ENCODE assay signal across 9 cellular contexts in the genomic region with DNA sequence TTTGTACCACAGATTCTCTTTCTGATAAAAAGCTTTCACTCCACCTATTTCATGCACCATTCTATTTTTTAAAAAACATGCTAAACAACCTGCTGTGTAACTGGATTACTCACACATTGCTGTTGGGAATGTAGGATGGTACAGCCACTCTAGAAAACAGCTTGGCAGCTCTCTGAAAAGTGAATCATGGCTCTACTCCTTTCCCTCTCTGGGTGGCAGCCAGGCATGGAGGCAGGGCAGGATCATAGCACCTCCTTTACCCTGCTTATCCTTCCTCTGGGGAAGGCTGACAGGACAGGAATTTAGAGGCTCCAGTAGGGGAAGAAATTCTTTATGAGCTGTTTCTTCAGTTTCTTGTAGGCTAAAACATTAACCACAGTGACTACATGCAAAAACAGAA. TPM values are rescaled to one million over a fixed set of nuclear protein-coding genes. Genes with fewer than 3 reads are reported as not detected.
DNase-seq lines count a peak whose midpoint lies in the region; ATAC-seq and TF ChIP-seq lines count a peak whose summit lies in the region.
"Had no signal": no experiment of that assay in that cellular context is flagged by ENCODE, and none has a peak within 500 bp of the region (broad histone marks: within the 10 kb centered on the region; RNA-seq: fewer than 3 reads in every experiment).

No MANE protein-coding gene starts in this region.

- intact Hi-C loops in activated CD4-positive, alpha-beta T cell treated with anti-CD3 and anti-CD28 coated beads for 36 hours (cut with DNase I, micrococcal nuclease), result loop anchor here in 1 of 2 experiments (10.0 kb wide), 1 partner anchor 250 kb away; the partner anchor contains the start of gene STX7
- intact Hi-C loops in left cardiac atrium (cut with DNase I) (loop anchor here in 1 of 2 donors (10.0 kb wide), 2 partner anchors 90 to 230 kb away; partner anchors contain the start of gene TAAR9), psoas muscle (cut with DNase I) (loop anchor here in 1 of 2 donors (10.0 kb wide), 1 partner anchor 90 kb away; no protein-coding TSS in a partner anchor)

- peak; percentile 14 for ATAC-seq in activated CD4-positive, alpha-beta T cell treated with anti-CD3 and anti-CD28 coated beads for 36 hours
- ATAC-seq in left cardiac atrium (peak; percentile 89 to 99), psoas muscle (peak; percentile 56 to 80 (median 72)), GM19351 (IDR thresholded peaks at IDR 0.05; ENCODE audit: unreplicated experiment) (no peak)

- peak; percentile 13 for DNase-seq in activated CD4-positive, alpha-beta T cell treated with anti-CD3 and anti-CD28 coated beads for 36 hours
- DNase-seq in activated CD4-positive, alpha-beta T cell treated with anti-CD3 and anti-CD28 coated beads, Interleukin-2, amount 50 U/mL, for 4 hours, result no peak
- DNase-seq in SK-MEL-5 (ENCODE audit: low read depth, low spot score) (peak; percentile 6), left cardiac atrium (peak; percentile 55), psoas muscle (peak in 1 of 2 donors; percentile 33), SHP77 treated with DMSO at 0.1 percent for 48 hours (lab: John Stamatoyannopoulos, UW) (no peak), GM10266 (ENCODE audit: extremely low spot score) (no peak)

- H3K27ac Mint-ChIP-seq in activated CD4-positive, alpha-beta T cell treated with anti-CD3 and anti-CD28 coated beads for 36 hours, result peak overlapping the region; percentile 70

- H3K27me3 Mint-ChIP-seq in activated CD4-positive, alpha-beta T cell treated with anti-CD3 and anti-CD28 coated beads for 36 hours, result no peaks in the 10 kb centered on the region

- in situ Hi-C loops in SK-MEL-5 (cut with HindIII; ENCODE audit: low pct_unique_long_range_greater_than_20kb, low sequenced_read_pairs), result no loop called here

- no peaks in the 10 kb centered on the region for H3K9me3 Mint-ChIP-seq in activated CD4-positive, alpha-beta T cell treated with anti-CD3 and anti-CD28 coated beads for 36 hours (ENCODE audit: low read depth)

- H3K36me3 Mint-ChIP-seq in activated CD4-positive, alpha-beta T cell treated with anti-CD3 and anti-CD28 coated beads for 36 hours (ENCODE audit: low read depth), result peaks cover 7% of the 10 kb centered on the region

- peaks cover 0 to 7% of the 10 kb centered on the region in 2 donors for H3K36me3 ChIP-seq in psoas muscle (ENCODE audit: insufficient read depth in 1 of 2, low read depth in 1 of 2)
- H3K36me3 ChIP-seq: BLaER1 had no signal

- CTCF ChIA-PET in activated CD4-positive, alpha-beta T cell treated with anti-CD3 and anti-CD28 coated beads for 36 hours (lab: Charles Lee), result interaction anchor here (0.9 to 4.1 kb wide), 12 partner anchors 9 to 484 kb away, joined by 3 to 43 read pairs (median 3); partner anchors contain the start of gene SLC18B1

- POLR2A ChIA-PET in activated CD4-positive, alpha-beta T cell treated with anti-CD3 and anti-CD28 coated beads for 36 hours (lab: Charles Lee), result interaction anchor here (0.8 to 1.6 kb wide), 4 partner anchors 48 to 55 kb away, joined by 3 to 6 read pairs (median 4); partner anchors contain the start of gene RPS12

- no peak overlapping the region for H3K4me3 ChIP-seq in psoas muscle
- H3K4me3 ChIP-seq: BLaER1 had no signal

- H3K4me1 ChIP-seq in psoas muscle, result no peaks in the 10 kb centered on the region

- H3K9me3 ChIP-seq in psoas muscle, result no peaks in the 10 kb centered on the region
- H3K9me3 ChIP-seq: BLaER1 had no signal

- H3K27ac ChIP-seq in psoas muscle, result no peak overlapping the region
- H3K27ac ChIP-seq: BLaER1 had no signal

- peaks cover 44% of the 10 kb centered on the region for H3K4me1 Mint-ChIP-seq in activated CD4-positive, alpha-beta T cell treated with anti-CD3 and anti-CD28 coated beads for 36 hours

- no peaks in the 10 kb centered on the region for H3K27me3 ChIP-seq in psoas muscle (ENCODE audit: insufficient read depth in 3 of 3, low read length in 2 of 3)
- H3K27me3 ChIP-seq: BLaER1 had no signal

- TF ChIP-seq CTCF in psoas muscle (IDR thresholded peaks at IDR 0.05) (no peak), GM10266 (IDR thresholded peaks at IDR 0.05; ENCODE audit: control insufficient read depth, insufficient read depth, low read depth, missing control alignments) (no peak)

- H3K4me3 Mint-ChIP-seq in activated CD4-positive, alpha-beta T cell treated with anti-CD3 and anti-CD28 coated beads for 36 hours, result peak overlapping the region; percentile 20

RNA-seq across cellular contexts. Expression of gene VNN2, which starts 6.7 kb away (rescaled TPM):
- 1 to 10 TPM; 6.0 to 8.5 TPM for total RNA-seq in activated CD4-positive, alpha-beta T cell treated with anti-CD3 and anti-CD28 coated beads for 36 hours
- total RNA-seq in SK-MEL-5 (2014; rRNA removed; shearing (Covaris generic)), result 0.08 and 0.34 TPM in 2 replicates
- 0.49 and 0.75 TPM in 2 replicates for polyA plus RNA-seq in SK-MEL-5 (2015; cell fraction: cytosol; rRNA removed)
- polyA plus RNA-seq in SK-MEL-5 (2015; cell fraction: nucleus; rRNA removed), result 0.60 and 2.1 TPM in 2 replicates
- 1 to 10 TPM; 3.8 to 4.1 TPM for total RNA-seq in left cardiac atrium
- 1 to 10 TPM in 2 of 4 donors, under 1 TPM in 2; 0.88 to 1.8 (median 1.0) TPM for total RNA-seq in psoas muscle
- under 1 TPM in 2 of 3 donors, not detected in 1; 0.22 to 0.38 TPM for polyA plus RNA-seq in psoas muscle

RNA-seq across cellular contexts. Expression of gene SLC18B1, which starts 34.1 kb away (rescaled TPM):
- 1 to 10 TPM; 3.4 to 6.6 TPM for total RNA-seq in activated CD4-positive, alpha-beta T cell treated with anti-CD3 and anti-CD28 coated beads for 36 hours
- total RNA-seq in SK-MEL-5 (2014; rRNA removed; shearing (Covaris generic)), result 47.2 and 54.8 TPM in 2 replicates
- polyA plus RNA-seq in SK-MEL-5 (2015; cell fraction: cytosol; rRNA removed), result 28.7 and 32.4 TPM in 2 replicates
- 90.3 and 107 TPM in 2 replicates for polyA plus RNA-seq in SK-MEL-5 (2015; cell fraction: nucleus; rRNA removed)
- 1 to 10 TPM; 5.4 to 5.9 TPM for total RNA-seq in left cardiac atrium
- total RNA-seq in psoas muscle, result 1 to 10 TPM in 2 of 4 donors, under 1 TPM in 2; 0.69 to 2.2 (median 1.3) TPM
- polyA plus RNA-seq in psoas muscle, result 1 to 10 TPM; 1.1 to 2.0 (median 1.3) TPM

RNA-seq across cellular contexts. Expression of gene RPS12, which starts 50.0 kb away (rescaled TPM):
- 1,000 to 10,000 TPM in 1 of 2 experiments, 100 to 1,000 TPM in 1; 837 to 2,006 TPM for total RNA-seq in activated CD4-positive, alpha-beta T cell treated with anti-CD3 and anti-CD28 coated beads for 36 hours
- total RNA-seq in SK-MEL-5 (2014; rRNA removed; shearing (Covaris generic)), result 2,464 and 2,714 TPM in 2 replicates
- polyA plus RNA-seq in SK-MEL-5 (2015; cell fraction: cytosol; rRNA removed), result 2,494 and 2,756 TPM in 2 replicates
- 436 and 447 TPM in 2 replicates for polyA plus RNA-seq in SK-MEL-5 (2015; cell fraction: nucleus; rRNA removed)
- total RNA-seq in left cardiac atrium (100 to 1,000 TPM; 647 to 723 TPM), psoas muscle (100 to 1,000 TPM; 426 to 649 (median 594) TPM)
- 1,000 to 10,000 TPM; 1,487 to 2,233 (median 1,787) TPM for polyA plus RNA-seq in psoas muscle

RNA-seq across cellular contexts. Expression of gene VNN1, which starts 50.5 kb away (rescaled TPM):
- total RNA-seq in activated CD4-positive, alpha-beta T cell treated with anti-CD3 and anti-CD28 coated beads for 36 hours, result not detected
- not detected in 2 replicates for total RNA-seq in SK-MEL-5 (2014; rRNA removed; shearing (Covaris generic))
- not detected in 2 replicates for polyA plus RNA-seq in SK-MEL-5 (2015; cell fraction: cytosol; rRNA removed)
- polyA plus RNA-seq in SK-MEL-5 (2015; cell fraction: nucleus; rRNA removed), result not detected in 2 replicates
- 1 to 10 TPM; 1.1 to 4.5 TPM for total RNA-seq in left cardiac atrium
- total RNA-seq in psoas muscle, result under 1 TPM; 0.25 to 0.62 (median 0.40) TPM
- polyA plus RNA-seq in psoas muscle, result under 1 TPM; 0.06 to 0.32 (median 0.18) TPM

Comparison
In these comparisons a context has a peak if more than half of its experiments do, and no peak if none do; other contexts are left out.
1. DNase-seq: peak in activated CD4-positive, alpha-beta T cell treated with anti-CD3 and anti-CD28 coated beads for 36 hours (single experiment), SK-MEL-5 (single experiment) and left cardiac atrium (single experiment); none in activated CD4-positive, alpha-beta T cell treated with anti-CD3 and anti-CD28 coated beads, Interleukin-2, amount 50 U/mL, for 4 hours (0 of 2), SHP77 treated with DMSO at 0.1 percent for 48 hours (single experiment) and GM10266 (single experiment).